ENCODE assay signal across 21 cellular contexts in the genomic region with DNA sequence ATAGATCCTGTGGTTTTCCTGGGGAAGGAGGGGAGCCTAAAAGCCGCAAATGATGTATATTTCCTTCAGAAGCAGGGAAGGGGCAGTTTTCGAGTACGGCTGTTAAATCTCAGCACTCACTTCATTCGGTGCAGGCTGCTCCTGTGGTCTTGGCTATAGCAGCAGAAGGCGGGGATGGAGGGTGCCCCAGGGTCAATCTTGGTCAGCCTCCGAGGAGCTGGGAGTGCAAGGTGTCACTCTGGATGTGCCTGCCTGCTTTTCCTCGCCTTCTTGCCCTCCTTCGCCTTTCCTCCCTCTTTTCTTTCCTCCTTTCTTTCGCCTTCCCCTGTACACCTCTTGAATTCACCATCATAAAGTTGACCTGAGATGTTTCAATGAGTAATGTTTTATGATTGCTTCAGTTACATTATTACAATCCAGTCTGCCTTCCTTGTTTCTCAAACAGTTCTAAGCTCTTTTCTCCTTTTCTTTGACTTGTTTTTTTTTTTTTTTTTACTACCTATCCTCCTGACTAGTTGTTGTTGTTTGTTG.
"Had no signal": no experiment of that assay in that cellular context is flagged by ENCODE, and none has a peak within 500 bp of the region (broad histone marks: within the 10 kb centered on the region; RNA-seq: fewer than 3 reads in every experiment).

No MANE protein-coding gene starts in this region.

- FAIRE-seq: frontal cortex had no signal

- H3K27ac Mint-ChIP-seq: activated CD4-positive, alpha-beta T cell treated with anti-CD3 and anti-CD28 coated beads, Interleukin-2, amount 10 ng/mL, durations not matched to agents 7 days and 5 days; activated CD8-positive, alpha-beta T cell treated with anti-CD3 and anti-CD28 coated beads, Interleukin-2, amount 10 ng/mL, durations not matched to agents 7 days and 5 days; activated T-helper 1 cell treated with anti-CD3 and anti-CD28 coated beads, Interleukin-12 subunit alpha, Interleukin-12 subunit beta, Interleukin-2, Interleukin-4 antibody, amounts not matched to agents 30 ng/mL and 10 ng/mL and 1 ng/mL, durations not matched to agents 14 hours and 24 hours and 36 hours had no signal

- H3K36me3 ChIP-seq: tibial artery had no signal

- ATAC-seq: activated CD4-positive, CD25-positive, alpha-beta regulatory T cell treated with anti-CD3 and anti-CD28 coated beads, Interleukin-2, amount 50 U/mL, for 24 hours; activated CD8-positive, alpha-beta T cell treated with anti-CD3 and anti-CD28 coated beads, Interleukin-2, amount 10 ng/mL, durations not matched to agents 7 days and 5 days; effector memory CD8-positive, alpha-beta T cell; stimulated activated naive CD8-positive, alpha-beta T cell treated with anti-CD3 and anti-CD28 coated beads, Interleukin-15, Interleukin-2, amounts not matched to agents 100 U/mL and 50 U/mL, for 24 hours had no signal

- H3K4me3 Mint-ChIP-seq: activated CD4-positive, alpha-beta T cell treated with anti-CD3 and anti-CD28 coated beads, Interleukin-2, amount 10 ng/mL, durations not matched to agents 7 days and 5 days; activated CD8-positive, alpha-beta T cell treated with anti-CD3 and anti-CD28 coated beads, Interleukin-2, amount 10 ng/mL, durations not matched to agents 7 days and 5 days; activated T-helper 1 cell treated with anti-CD3 and anti-CD28 coated beads, Interleukin-12 subunit alpha, Interleukin-12 subunit beta, Interleukin-2, Interleukin-4 antibody, amounts not matched to agents 30 ng/mL and 10 ng/mL and 1 ng/mL, durations not matched to agents 14 hours and 24 hours and 36 hours; effector memory CD8-positive, alpha-beta T cell had no signal

- H3K4me1 ChIP-seq: body of pancreas, esophagus muscularis mucosa, left ventricle myocardium inferior, tibial artery had no signal

- DNase-seq: activated CD4-positive, alpha-beta T cell treated with anti-CD3 and anti-CD28 coated beads, Interleukin-2, amount 10 ng/mL, durations not matched to agents 7 days and 5 days; activated CD8-positive, alpha-beta T cell treated with anti-CD3 and anti-CD28 coated beads, Interleukin-2, amount 10 ng/mL, durations not matched to agents 7 days and 5 days; activated gamma-delta T cell; activated naive CD4-positive, alpha-beta T cell treated with anti-CD3 and anti-CD28 coated beads, Interleukin-2, amount 50 U/mL, for 16 hours; anterior cingulate cortex; body of pancreas; effector memory CD8-positive, alpha-beta T cell; glutamatergic neuron; hippocampal formation; kidney glomerular epithelial cell; left ventricle myocardium inferior; nucleus accumbens; retina; stimulated activated CD4-positive, alpha-beta T cell treated with anti-CD3 and anti-CD28 coated beads, Interleukin-4, amount 100 ng/mL, for 24 hours; stimulated activated naive CD8-positive, alpha-beta T cell treated with anti-CD3 and anti-CD28 coated beads, Interleukin-15, Interleukin-2, amounts not matched to agents 100 U/mL and 50 U/mL, for 24 hours; tibial artery had no signal

- H3K27ac ChIP-seq: body of pancreas, esophagus muscularis mucosa, left ventricle myocardium inferior, tibial artery, VCaP had no signal

- H3K27me3 ChIP-seq: body of pancreas, tibial artery had no signal

- H3K9me3 ChIP-seq: body of pancreas had no signal

- H3K4me3 ChIP-seq: body of pancreas, esophagus muscularis mucosa, left ventricle myocardium inferior, tibial artery had no signal
